ENCODE assay signal across 14 cellular contexts in genomic region chr15:63380151-63380827, GRCh38. TPM values are rescaled to one million over a fixed set of nuclear protein-coding genes. Genes with fewer than 3 reads are reported as not detected.
DNase-seq lines count a peak whose midpoint lies in the region; ATAC-seq and TF ChIP-seq lines count a peak whose summit lies in the region.
"Had no signal": no experiment of that assay in that cellular context is flagged by ENCODE, and none has a peak within 500 bp of the region (broad histone marks: within the 10 kb centered on the region; RNA-seq: fewer than 3 reads in every experiment).

No MANE protein-coding gene starts in this region.

- peak overlapping the region; percentile 62 to 93 for H3K9ac ChIP-seq in colonic mucosa (ENCODE audit: low read depth in 2 of 2, low read length in 2 of 2)

- no peaks in the 10 kb centered on the region for H3K36me3 Mint-ChIP-seq in type B pancreatic cell

- ATAC-seq in lower lobe of right lung (no peak), right lobe of liver (no peak)

- H3K4me3 Mint-ChIP-seq in type B pancreatic cell, result peak overlapping the region; percentile 87

- H3K4me1 Mint-ChIP-seq in type B pancreatic cell (ENCODE audit: unreplicated experiment), result peaks cover 30% of the 10 kb centered on the region

- 77% methylated on average over 6 of the region's 6 CpGs for WGBS in right lobe of liver (ENCODE audit: insufficient coverage, low coverage, low lambda C conversion rate, missing lambda C conversion rate)

- H3K9me3 ChIP-seq in colonic mucosa (no peaks in the 10 kb centered on the region), lower lobe of right lung (no peaks in the 10 kb centered on the region), WERI-Rb-1 (ENCODE audit: severe bottlenecking) (no peaks in the 10 kb centered on the region), right lobe of liver (no peaks in the 10 kb centered on the region)
- H3K9me3 ChIP-seq: adrenal gland had no signal

- H3K27me3 ChIP-seq in colonic mucosa (no peaks in the 10 kb centered on the region), lower lobe of right lung (ENCODE audit: low read depth) (peaks cover 44% of the 10 kb centered on the region), WERI-Rb-1 (ENCODE audit: insufficient read depth, low read depth, severe bottlenecking) (no peaks in the 10 kb centered on the region), right lobe of liver (no peaks in the 10 kb centered on the region)

- peaks cover 72% of the 10 kb centered on the region for H3K27me3 Mint-ChIP-seq in type B pancreatic cell

- peak; percentile 56 for DNase-seq in DMS 273 (lab: John Stamatoyannopoulos, UW; ENCODE audit: unreplicated experiment)
- DNase-seq in DMS 273 treated with DMSO at 0.1 percent for 48 hours (lab: John Stamatoyannopoulos, UW), result no peak
- no peak for DNase-seq in colonic mucosa
- DNase-seq in lower lobe of right lung, result no peak
- no peak for DNase-seq in type B pancreatic cell (ENCODE audit: extremely low spot score, unreplicated experiment)
- DNase-seq in NCI-H345 treated with DMSO at 0.1 percent for 48 hours (lab: John Stamatoyannopoulos, UW; ENCODE audit: unreplicated experiment), result no peak
- no peak for DNase-seq in WERI-Rb-1
- no peak for DNase-seq in right lobe of liver
- DNase-seq: adrenal gland; stimulated activated CD4-positive, alpha-beta T cell treated with anti-CD3 and anti-CD28 coated beads, Interleukin-2, amount 100 ng/mL, for 24 hours; stimulated activated naive CD4-positive, alpha-beta T cell had no signal

- H3K36me3 ChIP-seq in colonic mucosa (no peaks in the 10 kb centered on the region), lower lobe of right lung (no peaks in the 10 kb centered on the region), WERI-Rb-1 (no peaks in the 10 kb centered on the region), right lobe of liver (no peaks in the 10 kb centered on the region)
- H3K36me3 ChIP-seq: adrenal gland had no signal

- TF ChIP-seq POLR2A in right lobe of liver (IDR thresholded peaks at IDR 0.05), result no peak

- H3K27ac ChIP-seq in colonic mucosa (peak overlapping the region; percentile 56), lower lobe of right lung (no peak overlapping the region), WERI-Rb-1 (no peak overlapping the region), right lobe of liver (no peak overlapping the region)
- H3K27ac ChIP-seq: 22Rv1, adrenal gland had no signal

- H3K4me3 ChIP-seq in colonic mucosa (peak overlapping the region; percentile 65), lower lobe of right lung (peak overlapping the region; percentile 3), WERI-Rb-1 (ENCODE audit: low read depth, low read length) (no peak overlapping the region), right lobe of liver (no peak overlapping the region)

- no peaks in the 10 kb centered on the region for H3K9me3 Mint-ChIP-seq in type B pancreatic cell
- H3K9me3 Mint-ChIP-seq: T-helper 1 cell treated with Interleukin-12 subunit alpha and Interleukin-12 subunit beta and Interleukin-4 antibody, amounts not matched to agents 30 μg/mL and 1 μg/mL, for 36 hours had no signal

- intact Hi-C loops in colonic mucosa (cut with DNase I), result no loop called here
- intact Hi-C loops in lower lobe of right lung (cut with DNase I), result no loop called here
- intact Hi-C loops in right lobe of liver (cut with DNase I), result no loop called here

- TF ChIP-seq CTCF in colonic mucosa (IDR thresholded peaks at IDR 0.05) (no peak), lower lobe of right lung (IDR thresholded peaks at IDR 0.05) (no peak), type B pancreatic cell (conservative IDR thresholded peaks at IDR 0.05) (no peak), WERI-Rb-1 (IDR thresholded peaks at IDR 0.05; ENCODE audit: low read depth, low read length) (no peak), right lobe of liver (IDR thresholded peaks at IDR 0.05) (no peak)

- no peak overlapping the region for H3K27ac Mint-ChIP-seq in type B pancreatic cell
- H3K27ac Mint-ChIP-seq: T-helper 1 cell treated with Interleukin-12 subunit alpha and Interleukin-12 subunit beta and Interleukin-4 antibody, amounts not matched to agents 30 μg/mL and 1 μg/mL, for 36 hours had no signal

- H3K4me1 ChIP-seq in colonic mucosa, result no peaks in the 10 kb centered on the region
- peaks cover 20% of the 10 kb centered on the region for H3K4me1 ChIP-seq in lower lobe of right lung
- H3K4me1 ChIP-seq in right lobe of liver, result peaks cover 0 to 9% (median 0%) of the 10 kb centered on the region in 4 donors

RNA-seq across cellular contexts. Expression of gene CA12, which starts 1.4 kb away (rescaled TPM):
- 100 to 1,000 TPM; 290 to 339 TPM for total RNA-seq in colonic mucosa
- total RNA-seq in lower lobe of right lung, result 4.9 TPM
- 4.7 and 5.5 TPM in 2 replicates for total RNA-seq in type B pancreatic cell (ENCODE audit: low replicate concordance)
- 10 to 100 TPM in 2 of 6 experiments, 1 to 10 TPM in 1, under 1 TPM in 3; 0.02 to 18.3 (median 1.4) TPM for total RNA-seq in right lobe of liver
- total RNA-seq: activated CD8-positive, alpha-beta memory T cell treated with anti-CD3 and anti-CD28 coated beads for 36 hours had no signal

Comparison
In these comparisons a context has a peak if more than half of its experiments do, and no peak if none do; other contexts are left out.
1. H3K4me3 ChIP-seq: peak in colonic mucosa (single experiment) and lower lobe of right lung (single experiment); none in WERI-Rb-1 (single experiment) and right lobe of liver (0 of 3).
2. RNA of gene CA12, which starts 1.4 kb away (total RNA-seq): 290 to 339 TPM in colonic mucosa; 4.7 to 5.5 TPM in type B pancreatic cell, 4.9 TPM in lower lobe of right lung (single experiment) and 0.02 to 18.3 TPM in right lobe of liver; every median in the first group is over 10 times any median in the second.